ENCODE assay signal across 16 cellular contexts in genomic region chr11:3044004-3044403, GRCh38. TPM values are rescaled to one million over a fixed set of nuclear protein-coding genes. Genes with fewer than 3 reads are reported as not detected.
DNase-seq lines count a peak whose midpoint lies in the region; ATAC-seq, FAIRE-seq and TF ChIP-seq lines count a peak whose summit lies in the region.
"Had no signal": no experiment of that assay in that cellular context is flagged by ENCODE, and none has a peak within 500 bp of the region (broad histone marks: within the 10 kb centered on the region; RNA-seq: fewer than 3 reads in every experiment).

No MANE protein-coding gene starts in this region.

- peaks cover 0 to 29% of the 10 kb centered on the region in 2 donors for H3K36me3 ChIP-seq in adrenal gland (replicated peaks in 1 of 2)

- no peaks in the 10 kb centered on the region for H3K9me3 ChIP-seq in adrenal gland (replicated peaks in 1 of 3)

- peak overlapping the region; percentile 86 for H3K27ac Mint-ChIP-seq in stimulated activated effector memory CD8-positive, alpha-beta T cell treated with anti-CD3 and anti-CD28 coated beads, Interleukin-12 subunit alpha, Interleukin-12 subunit beta, amount 100 ng/mL, for 72 hours

- no peak overlapping the region for H3K4me3 Mint-ChIP-seq in stimulated activated effector memory CD8-positive, alpha-beta T cell treated with anti-CD3 and anti-CD28 coated beads, Interleukin-12 subunit alpha, Interleukin-12 subunit beta, amount 100 ng/mL, for 72 hours
- H3K4me3 Mint-ChIP-seq: activated CD4-positive, alpha-beta T cell treated with anti-CD3 and anti-CD28 coated beads, Interleukin-2, amount 10 ng/mL, durations not matched to agents 7 days and 5 days; CD8-positive, alpha-beta memory T cell had no signal

- no peak for ATAC-seq in stimulated activated effector memory CD8-positive, alpha-beta T cell treated with anti-CD3 and anti-CD28 coated beads, Interleukin-12 subunit alpha, Interleukin-12 subunit beta, amount 100 ng/mL, for 72 hours

- WGBS in adrenal gland, 4 donors, result 74 to 92% (median 82%) methylated on average over 1 to 6 of the region's 6 CpGs

- FAIRE-seq in urothelium cell line (lab: Jason Lieb, UNC), result no peak
- FAIRE-seq: HTR-8/SVneo had no signal

- no peaks in the 10 kb centered on the region for H3K27me3 ChIP-seq in adrenal gland

- no peak for TF ChIP-seq CTCF in adrenal gland (IDR thresholded peaks at IDR 0.05)

- peaks cover 32% of the 10 kb centered on the region for H3K4me1 Mint-ChIP-seq in stimulated activated effector memory CD8-positive, alpha-beta T cell treated with anti-CD3 and anti-CD28 coated beads, Interleukin-12 subunit alpha, Interleukin-12 subunit beta, amount 100 ng/mL, for 72 hours

- H3K9me3 Mint-ChIP-seq in stimulated activated effector memory CD8-positive, alpha-beta T cell treated with anti-CD3 and anti-CD28 coated beads, Interleukin-12 subunit alpha, Interleukin-12 subunit beta, amount 100 ng/mL, for 72 hours, result no peaks in the 10 kb centered on the region
- H3K9me3 Mint-ChIP-seq: activated CD4-positive, alpha-beta T cell treated with anti-CD3 and anti-CD28 coated beads, Interleukin-2, amount 10 ng/mL, durations not matched to agents 7 days and 5 days; CD8-positive, alpha-beta memory T cell had no signal

- no peak for TF ChIP-seq POLR2A in adrenal gland (IDR thresholded peaks at IDR 0.05)

- peak overlapping the region in 4 of 5 donors; percentile 33 to 86 (median 68) for H3K27ac ChIP-seq in adrenal gland

- H3K4me3 ChIP-seq in adrenal gland, result no peak overlapping the region

- peak; percentile 32 for DNase-seq in GM04504 (ENCODE audit: low read depth)
- peak in 3 of 7 donors; percentile 52 to 55 (median 53) for DNase-seq in adrenal gland
- DNase-seq in islet precursor cell, result peak; percentile 77
- DNase-seq in stimulated activated effector memory CD8-positive, alpha-beta T cell treated with anti-CD3 and anti-CD28 coated beads, Interleukin-12 subunit alpha, Interleukin-12 subunit beta, amount 100 ng/mL, for 72 hours (ENCODE audit: low spot score in 2 of 2), result no peak
- no peak for DNase-seq in SHP77 (lab: John Stamatoyannopoulos, UW)
- no peak for DNase-seq in urothelium cell line (ENCODE audit: low spot score)
- DNase-seq in nucleus accumbens (lab: John Stamatoyannopoulos, UW), result no peak
- no peak for DNase-seq in midbrain (lab: John Stamatoyannopoulos, UW)
- DNase-seq: activated CD4-positive, alpha-beta T cell treated with anti-CD3 and anti-CD28 coated beads, Interleukin-2, amount 10 ng/mL, durations not matched to agents 7 days and 5 days; activated gamma-delta T cell treated with Interleukin-2 at 50 U/mL for 16 hours; GF-D8; stimulated activated CD4-positive, alpha-beta T cell treated with anti-CD3 and anti-CD28 coated beads, Interleukin-1b, Interleukin-23, amount 100 ng/mL, for 48 hours; stimulated activated naive CD4-positive, alpha-beta T cell treated with Interleukin-2 at 50 U/mL for 16 hours; T-helper 1 cell had no signal

- H3K4me1 ChIP-seq in adrenal gland (replicated peaks in 1 of 2), result peaks cover 11 to 25% of the 10 kb centered on the region in 2 donors

- peaks cover 92% of the 10 kb centered on the region for H3K36me3 Mint-ChIP-seq in stimulated activated effector memory CD8-positive, alpha-beta T cell treated with anti-CD3 and anti-CD28 coated beads, Interleukin-12 subunit alpha, Interleukin-12 subunit beta, amount 100 ng/mL, for 72 hours

- intact Hi-C loops in adrenal gland (cut with DNase I), result no loop called here

RNA-seq across cellular contexts. Expression of gene CARS1, which starts 13.2 kb away (rescaled TPM):
- total RNA-seq in adrenal gland, result 10 to 100 TPM; 25.5 to 46.7 (median 30.0) TPM
- 10 to 100 TPM; 31.1 to 35.2 (median 32.5) TPM for polyA plus RNA-seq in adrenal gland

RNA-seq across cellular contexts. Expression of gene NAP1L4, which starts 51.9 kb away (rescaled TPM):
- 10 to 100 TPM; 39.7 to 94.9 (median 76.6) TPM for total RNA-seq in adrenal gland
- 100 to 1,000 TPM in 1 of 3 donors, 10 to 100 TPM in 2; 63.1 to 100 (median 80.3) TPM for polyA plus RNA-seq in adrenal gland

Comparison
In these comparisons a context has a peak if more than half of its experiments do, and no peak if none do; other contexts are left out.
1. DNase-seq: peak in GM04504 (single experiment) and islet precursor cell (single experiment); none in stimulated activated effector memory CD8-positive, alpha-beta T cell treated with anti-CD3 and anti-CD28 coated beads, Interleukin-12 subunit alpha, Interleukin-12 subunit beta, amount 100 ng/mL, for 72 hours (0 of 2), SHP77 (0 of 2), urothelium cell line (single experiment), nucleus accumbens (0 of 56) and midbrain (single experiment).